In genomic region chr5:6805835-6806234, GRCh38 we compare ENCODE assay signal across 27 cellular contexts.
"Had no signal": no experiment of that assay in that cellular context is flagged by ENCODE, and none has a peak within 500 bp of the region (broad histone marks: within the 10 kb centered on the region; RNA-seq: fewer than 3 reads in every experiment).

No MANE protein-coding gene starts in this region.

- H3K36me3 ChIP-seq: ascending aorta, breast epithelium, cardiac muscle cell, esophagus muscularis mucosa, gastrocnemius medialis had no signal

- H3K4me3 ChIP-seq: ascending aorta, breast epithelium, cardiac muscle cell, esophagus muscularis mucosa, gastrocnemius medialis had no signal

- H3K9me3 ChIP-seq: ascending aorta, breast epithelium, gastrocnemius medialis had no signal

- H3K4me1 ChIP-seq: breast epithelium, esophagus muscularis mucosa, foreskin keratinocyte, gastrocnemius medialis had no signal

- H3K27ac ChIP-seq: breast epithelium, cardiac muscle cell, esophagus muscularis mucosa, foreskin keratinocyte, gastrocnemius medialis had no signal

- H3K27me3 ChIP-seq: ascending aorta, breast epithelium, cardiac muscle cell, esophagus muscularis mucosa, foreskin keratinocyte, gastrocnemius medialis had no signal

- DNase-seq: activated CD4-positive, alpha-beta memory T cell treated with anti-CD3 and anti-CD28 coated beads for 36 hours; activated CD4-positive, alpha-beta T cell treated with anti-CD3 and anti-CD28 coated beads for 36 hours; activated CD4-positive, alpha-beta T cell treated with anti-CD3 and anti-CD28 coated beads, Interleukin-2, amount 10 ng/mL, durations not matched to agents 24 days and 14 days; activated CD4-positive, CD25-positive, alpha-beta regulatory T cell; activated CD4-positive, CD25-positive, alpha-beta regulatory T cell treated with anti-CD3 and anti-CD28 coated beads, Interleukin-2, amount 50 U/mL, for 72 hours; activated CD8-positive, alpha-beta memory T cell treated with anti-CD3 and anti-CD28 coated beads, Interleukin-2, amount 10 ng/mL, durations not matched to agents 7 days and 5 days; activated CD8-positive, alpha-beta memory T cell treated with anti-CD3 and anti-CD28 coated beads, Interleukin-2, amount 50 U/mL, for 4 hours; activated CD8-positive, alpha-beta T cell treated with anti-CD3 and anti-CD28 coated beads, Interleukin-2, amount 10 ng/mL, durations not matched to agents 7 days and 5 days; activated effector memory CD4-positive, alpha-beta T cell treated with anti-CD3 and anti-CD28 coated beads, Interleukin-2, amount 50 U/mL, for 16 hours; activated naive CD4-positive, alpha-beta T cell treated with anti-CD3 and anti-CD28 coated beads, Interleukin-2, amount 10 ng/mL, durations not matched to agents 7 days and 5 days; activated naive CD8-positive, alpha-beta T cell treated with anti-CD3 and anti-CD28 coated beads, Interleukin-2, amount 10 ng/mL, durations not matched to agents 7 days and 5 days; activated T-cell treated with anti-CD3 and anti-CD28 coated beads, Interleukin-2, amount 50 U/mL, for 1 hour; activated T-cell treated with anti-CD3 and anti-CD28 coated beads, Interleukin-2, amount 50 U/mL, for 48 hours; cortex of kidney; dermis blood vessel endothelial cell; effector CD4-positive, alpha-beta T cell; effector memory CD8-positive, alpha-beta T cell; erythroblast; foreskin keratinocyte; gastrocnemius medialis; glutamatergic neuron; T-helper 2 cell had no signal

- ATAC-seq: activated CD4-positive, alpha-beta T cell treated with anti-CD3 and anti-CD28 coated beads for 36 hours; activated CD8-positive, alpha-beta memory T cell treated with anti-CD3 and anti-CD28 coated beads, Interleukin-2, amount 10 ng/mL, durations not matched to agents 7 days and 5 days; activated CD8-positive, alpha-beta T cell treated with anti-CD3 and anti-CD28 coated beads, Interleukin-2, amount 10 ng/mL, durations not matched to agents 7 days and 5 days; activated naive CD4-positive, alpha-beta T cell treated with anti-CD3 and anti-CD28 coated beads, Interleukin-2, amount 50 U/mL, for 72 hours; effector memory CD8-positive, alpha-beta T cell; foreskin keratinocyte; gastrocnemius medialis had no signal
